In the genomic region with DNA sequence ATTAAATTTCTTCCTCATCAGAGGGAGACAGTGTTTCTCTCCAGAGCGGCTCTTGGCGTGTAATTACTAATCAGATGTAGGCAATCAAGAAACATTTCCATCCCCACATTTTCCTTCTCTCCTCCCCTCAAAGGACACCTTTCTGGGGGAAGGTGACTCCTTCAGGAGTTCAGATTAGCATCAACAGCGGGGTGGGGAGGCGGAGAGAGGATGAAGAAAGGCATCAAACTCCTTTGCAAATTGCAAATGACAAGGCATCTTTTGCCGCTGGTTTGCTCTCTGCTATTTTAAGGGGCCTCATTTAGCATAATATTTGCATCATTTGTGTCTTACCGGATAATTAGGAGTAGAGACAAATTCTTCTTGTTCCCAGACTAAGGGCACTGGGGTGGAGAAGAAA, we compare ENCODE assay signal across 27 cellular contexts.
DNase-seq lines count a peak whose midpoint lies in the region; FAIRE-seq and TF ChIP-seq lines count a peak whose summit lies in the region.
"Had no signal": no experiment of that assay in that cellular context is flagged by ENCODE, and none has a peak within 500 bp of the region (broad histone marks: within the 10 kb centered on the region; RNA-seq: fewer than 3 reads in every experiment).

No MANE protein-coding gene starts in this region.

- TF ChIP-seq POLR2A in H1 (IDR thresholded peaks at IDR 0.05; ENCODE audit: control extremely low read depth in 1 of 2, low read depth in 2 of 2, low read length in 2 of 2) = no peak

- H3K56ac ChIP-seq in H1 (replicated peaks; ENCODE audit: insufficient read length, low read depth, low read length) = no peak overlapping the region

- no peak overlapping the region for H3K23ac ChIP-seq in H1 (ENCODE audit: insufficient read length)

- no peak overlapping the region for H2BK20ac ChIP-seq in H1 (ENCODE audit: low read length)

- H3K23me2 ChIP-seq in H1 (ENCODE audit: low read depth, low read length) = no peaks in the 10 kb centered on the region

- H3K4ac ChIP-seq in H1 (replicated peaks; ENCODE audit: insufficient read length, low read depth, low read length) = no peak overlapping the region

- H3K9me3 ChIP-seq in HUES48 (ENCODE audit: control insufficient read depth, insufficient read depth, low read length) = peaks cover 6% of the 10 kb centered on the region; the same call in 1 of the 2 replicates
- peaks cover 3% of the 10 kb centered on the region in 2 experiments; a peak in 1 of 4 replicates for H3K9me3 ChIP-seq in H1 (ENCODE audit: insufficient read depth in 2 of 2, low read depth in 1 of 2, low read length in 1 of 2)
- H3K9me3 ChIP-seq in MM.1S (replicated peaks; ENCODE audit: insufficient read depth, low read length) = no peaks in the 10 kb centered on the region
- H3K9me3 ChIP-seq: BE2C had no signal

- H3K4me2 ChIP-seq in H1 (ENCODE audit: insufficient read depth in 1 of 2, low read depth in 2 of 2, low read length in 2 of 2) = no peak overlapping the region
- H3K4me2 ChIP-seq in MM.1S (ENCODE audit: low read depth, low read length) = no peak overlapping the region
- H3K4me2 ChIP-seq: BLaER1 had no signal

- H3K79me2 ChIP-seq in H1 (ENCODE audit: control insufficient read depth in 1 of 2, insufficient read depth in 2 of 2, low read length in 2 of 2) = no peaks in the 10 kb centered on the region
- H3K79me2 ChIP-seq in MM.1S (ENCODE audit: low read length) = no peaks in the 10 kb centered on the region

- no peak overlapping the region for H2BK5ac ChIP-seq in H1 (ENCODE audit: low read depth, low read length)

- H2BK12ac ChIP-seq in H1 (ENCODE audit: low read depth, low read length) = no peak overlapping the region

- peak overlapping the region; percentile 70 for H3K27ac ChIP-seq in HUES48 (ENCODE audit: low read depth, low read length)
- no peak overlapping the region for H3K27ac ChIP-seq in H1 (ENCODE audit: low read depth, low read length)
- H3K27ac ChIP-seq in MM.1S (ENCODE audit: low read length) = no peak overlapping the region
- H3K27ac ChIP-seq: BLaER1 had no signal

- no peak overlapping the region for H3K18ac ChIP-seq in H1 (ENCODE audit: extremely low read depth, low read length)

- no peaks in the 10 kb centered on the region for H3K79me1 ChIP-seq in H1 (ENCODE audit: low read depth, low read length)

- H2AFZ ChIP-seq in H1 (ENCODE audit: low read length) = peak overlapping the region; percentile 68; the same call in 1 of the 2 replicates
- H2AFZ ChIP-seq in MM.1S (ENCODE audit: low read length) = no peak overlapping the region

- no peaks in the 10 kb centered on the region for H3F3A ChIP-seq in MM.1S (ENCODE audit: insufficient read depth, low read length)

- H3K27me3 ChIP-seq in HUES48 (ENCODE audit: control insufficient read depth, insufficient read depth, low read length) (no peaks in the 10 kb centered on the region), H1 (replicated peaks in 1 of 4; ENCODE audit: control insufficient read depth in 3 of 4, extremely low read depth in 1 of 4, insufficient read depth in 3 of 4, low read length in 3 of 4) (no peaks in the 10 kb centered on the region), MM.1S (replicated peaks; ENCODE audit: insufficient read depth, low read length) (no peaks in the 10 kb centered on the region)
- H3K27me3 ChIP-seq: BE2C, BLaER1 had no signal

- H4K20me1 ChIP-seq in H1 (replicated peaks in 1 of 2; ENCODE audit: control insufficient read depth in 1 of 2, insufficient read depth in 2 of 2, low read length in 2 of 2) (no peaks in the 10 kb centered on the region), MM.1S (ENCODE audit: insufficient read depth, low read length) (no peaks in the 10 kb centered on the region)
- H4K20me1 ChIP-seq: BLaER1 had no signal

- TF ChIP-seq RAD21 in H1 (IDR thresholded peaks at IDR 0.05 in 1 of 2, conservative IDR thresholded peaks at IDR 0.05 in 1 of 2; ENCODE audit: low read depth in 2 of 2, low read length in 2 of 2) = no peak

- POLR2A ChIA-PET in H1 (lab: Charles Lee; ENCODE audit: partially characterized antibody) = interaction anchor here (0.6 kb wide), 1 partner anchor 602 kb away, joined by 3 read pairs; no protein-coding TSS in a partner anchor

- H2BK15ac ChIP-seq in H1 (ENCODE audit: low read length) = no peak overlapping the region

- no peaks in the 10 kb centered on the region for H3K9me2 ChIP-seq in MM.1S (replicated peaks; ENCODE audit: insufficient read depth, low read length)

- no peak for TF ChIP-seq EP300 in H1 (IDR thresholded peaks at IDR 0.05; ENCODE audit: borderline replicate concordance in 1 of 2, low read depth in 2 of 2, low read length in 2 of 2)

- H3K4me1 ChIP-seq in HUES48 (ENCODE audit: control insufficient read depth, insufficient read depth, low read length) (peaks cover 5% of the 10 kb centered on the region; the same call in 1 of the 2 replicates), H1 (replicated peaks in 1 of 4; ENCODE audit: control insufficient read depth in 3 of 4, insufficient read depth in 4 of 4, low read length in 3 of 4) (peaks cover 0 to 7% (median 3%) of the 10 kb centered on the region in 4 experiments; a peak in 3 of 7 replicates), MM.1S (ENCODE audit: low read length) (no peaks in the 10 kb centered on the region)
- H3K4me1 ChIP-seq: BE2C, BLaER1 had no signal

- DNase-seq in H1 (ENCODE audit: low read depth in 1 of 2, low spot score in 2 of 2) = no peak
- peak; percentile 60 for DNase-seq in putamen (ENCODE audit: low spot score)
- no peak for DNase-seq in NCI-H1417 (lab: John Stamatoyannopoulos, UW)
- no peak for DNase-seq in HT-29 (ENCODE audit: low spot score)
- DNase-seq in NCI-H128 (lab: John Stamatoyannopoulos, UW; ENCODE audit: unreplicated experiment) = no peak
- no peak for DNase-seq in MM.1S
- DNase-seq: 8988T; ACHN; BE2C; C1 segment of cervical spinal cord; CD4-positive, alpha-beta memory T cell; CD4-positive, CD25-positive, alpha-beta regulatory T cell; CD8-positive, alpha-beta memory T cell; COR-L47; DMS 273 treated with DMSO at 0.1 percent for 48 hours; DMS153; DMS53; DMS79; DND-41; EL; GDM1 had no signal

- H3K9ac ChIP-seq in HUES48 (ENCODE audit: low read depth, low read length) (no peak overlapping the region), H1 (replicated peaks in 1 of 4; ENCODE audit: extremely low read depth in 1 of 4, low read depth in 3 of 4, low read length in 3 of 4) (no peak overlapping the region), MM.1S (ENCODE audit: low read length) (no peak overlapping the region)
- H3K9ac ChIP-seq: BLaER1 had no signal

- H3K36me3 ChIP-seq in HUES48 (ENCODE audit: control insufficient read depth, insufficient read depth, low read length) (no peaks in the 10 kb centered on the region), H1 (ENCODE audit: control insufficient read depth in 2 of 4, insufficient read depth in 4 of 4, low read length in 3 of 4) (no peaks in the 10 kb centered on the region), MM.1S (replicated peaks; ENCODE audit: insufficient read depth, low read length) (no peaks in the 10 kb centered on the region)
- H3K36me3 ChIP-seq: BE2C, BLaER1 had no signal

- no peak for FAIRE-seq in H1 (lab: Jason Lieb, UNC)
- FAIRE-seq: A204.1, GM12878, GM12892, GM18507 had no signal

- CTCF ChIA-PET in H1 (lab: Charles Lee; ENCODE audit: partially characterized antibody) = interaction anchor here (1.1 kb wide), 1 partner anchor 9 kb away, joined by 3 read pairs; no protein-coding TSS in a partner anchor

- WGBS in H1 (ENCODE audit: extremely low coverage in 1 of 2, insufficient coverage in 1 of 2, insufficient read length in 1 of 2, insufficient replicate concordance in 2 of 2, low coverage in 1 of 2, low lambda C conversion rate in 2 of 2, missing lambda C conversion rate in 1 of 2), 2 experiments = 69% methylated on average over 6 of the region's 6 CpGs; no CpG with 5 or more reads in 1 of the 2 experiments

- H2AK5ac ChIP-seq in H1 (ENCODE audit: low read depth, low read length) = no peak overlapping the region

- H2BK120ac ChIP-seq in H1 (replicated peaks; ENCODE audit: low read depth, low read length) = no peak overlapping the region

- TF ChIP-seq CTCF in H1 (IDR thresholded peaks at IDR 0.05; ENCODE audit: control extremely low read depth in 1 of 3, insufficient read depth in 1 of 3, low read depth in 1 of 3, low read length in 3 of 3) (no peak), MM.1S (IDR thresholded peaks at IDR 0.05; ENCODE audit: low read length) (no peak)

- H3K4me3 ChIP-seq in HUES48 (ENCODE audit: low read depth, low read length) = no peak overlapping the region
- H3K4me3 ChIP-seq in H1 (ENCODE audit: extremely low read depth in 1 of 4, insufficient read depth in 2 of 4, low read depth in 3 of 4, low read length in 4 of 4) = no peak overlapping the region
- no peak overlapping the region for H3K4me3 ChIP-seq in MM.1S (ENCODE audit: low read length)
- H3K4me3 ChIP-seq: BLaER1, GM12878 had no signal

- H4K5ac ChIP-seq in H1 (ENCODE audit: insufficient read length, low read depth, low read length) = no peak overlapping the region

- H4K8ac ChIP-seq in H1 (ENCODE audit: extremely low read depth, insufficient read depth, low read length) = no peak overlapping the region

- no peak overlapping the region for H4K91ac ChIP-seq in H1 (replicated peaks; ENCODE audit: insufficient read length, low read length)

- no peak overlapping the region for H3K14ac ChIP-seq in H1 (ENCODE audit: insufficient read length)

TF ChIP-seq in H1, 55 proteins besides CTCF, POLR2A, EP300 and RAD21:
- TF ChIP-seq RXRA (IDR thresholded peaks at IDR 0.05; ENCODE audit: insufficient read depth, low read depth, low read length) = no peak
- TF ChIP-seq POLR2AphosphoS5 (IDR thresholded peaks at IDR 0.05; ENCODE audit: low read depth, low read length) = no peak
- no peak for TF ChIP-seq RFX5 (IDR thresholded peaks at IDR 0.05; ENCODE audit: borderline replicate concordance, low read depth, low read length)
- no peak for TF ChIP-seq EZH2 (IDR thresholded peaks at IDR 0.05; ENCODE audit: low read depth, low read length, severe bottlenecking)
- TF ChIP-seq TAF7 (optimal IDR thresholded peaks at IDR 0.05; ENCODE audit: borderline replicate concordance, low read depth, low read length) = no peak
- no peak for TF ChIP-seq JUN (IDR thresholded peaks at IDR 0.05; ENCODE audit: low read depth, low read length)
- TF ChIP-seq, protein P1, sequence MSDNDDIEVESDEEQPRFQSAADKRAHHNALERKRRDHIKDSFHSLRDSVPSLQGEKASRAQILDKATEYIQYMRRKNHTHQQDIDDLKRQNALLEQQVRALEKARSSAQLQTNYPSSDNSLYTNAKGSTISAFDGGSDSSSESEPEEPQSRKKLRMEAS (IDR thresholded peaks at IDR 0.05) = no peak
- no peak for TF ChIP-seq TEAD4 (IDR thresholded peaks at IDR 0.05; ENCODE audit: low read depth, low read length)
- no peak for TF ChIP-seq CTBP2 (IDR thresholded peaks at IDR 0.05; ENCODE audit: borderline replicate concordance, insufficient read depth, insufficient read length, low read length)
